In the genomic region with DNA sequence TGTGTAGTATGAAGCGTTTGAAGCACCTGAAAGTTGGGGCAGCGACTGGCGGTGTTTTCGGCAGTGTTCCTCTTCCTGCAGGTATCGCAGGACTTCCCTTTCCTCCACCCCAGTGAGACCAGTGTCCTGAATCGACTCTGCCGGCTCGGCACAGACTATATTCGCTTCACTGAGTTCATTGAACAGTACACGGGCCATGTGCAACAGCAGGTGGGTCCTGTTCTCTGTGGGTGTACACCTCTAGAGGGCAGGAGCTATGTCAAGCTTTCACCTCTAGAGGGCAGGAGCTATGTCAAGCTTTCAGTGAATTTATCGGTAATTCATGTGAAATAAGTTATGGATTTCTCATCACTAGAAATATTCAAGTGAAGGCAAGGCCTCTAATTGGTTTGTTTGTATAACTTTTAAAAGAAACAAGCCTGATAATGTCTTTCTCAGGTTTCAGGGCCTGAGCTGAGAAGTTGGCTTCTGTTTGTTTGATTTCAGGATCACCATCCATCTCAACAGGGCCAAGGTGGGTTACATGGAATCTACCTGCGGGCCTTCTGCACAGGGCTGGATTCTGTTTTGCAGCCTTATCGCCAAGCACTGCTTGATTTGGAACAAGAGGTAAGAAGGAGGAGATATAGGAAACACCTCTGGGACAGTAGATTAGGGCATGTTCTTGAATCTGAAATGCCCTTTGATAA, we compare ENCODE assay signal across 8 cellular contexts. TPM values are rescaled to one million over a fixed set of nuclear protein-coding genes. Genes with fewer than 3 reads are reported as not detected.
DNase-seq lines count a peak whose midpoint lies in the region; ATAC-seq and TF ChIP-seq lines count a peak whose summit lies in the region.

No MANE protein-coding gene starts in this region.

- H3K36me3 Mint-ChIP-seq in T-helper 2 cell treated with Interferon-gamma antibody and Interleukin-4, amounts not matched to agents 5 μg/mL and 100 μg/mL, for 36 hours (ENCODE audit: low read depth): peaks cover 38% of the 10 kb centered on the region

- no peaks in the 10 kb centered on the region for H3K27me3 Mint-ChIP-seq in T-helper 2 cell treated with Interferon-gamma antibody and Interleukin-4, amounts not matched to agents 5 μg/mL and 100 μg/mL, for 36 hours (ENCODE audit: low read depth)

- peak in 3 of 4 experiments; percentile 13 to 60 (median 39) for TF ChIP-seq CTCF in gastroesophageal sphincter (IDR thresholded peaks at IDR 0.05)

- H3K4me3 Mint-ChIP-seq in T-helper 2 cell treated with Interferon-gamma antibody and Interleukin-4, amounts not matched to agents 5 μg/mL and 100 μg/mL, for 36 hours: no peak overlapping the region

- ATAC-seq in gastroesophageal sphincter: no peak

- TF ChIP-seq POLR2A in gastroesophageal sphincter (IDR thresholded peaks at IDR 0.05): no peak

- peaks cover 0 to 47% of the 10 kb centered on the region in 2 donors for H3K36me3 ChIP-seq in gastroesophageal sphincter

- no peak overlapping the region for H3K27ac ChIP-seq in gastroesophageal sphincter

- H3K27ac Mint-ChIP-seq in T-helper 2 cell treated with Interferon-gamma antibody and Interleukin-4, amounts not matched to agents 5 μg/mL and 100 μg/mL, for 36 hours: no peak overlapping the region

- no peaks in the 10 kb centered on the region for H3K9me3 Mint-ChIP-seq in T-helper 2 cell treated with Interferon-gamma antibody and Interleukin-4, amounts not matched to agents 5 μg/mL and 100 μg/mL, for 36 hours

- no peak for TF ChIP-seq EP300 in gastroesophageal sphincter (IDR thresholded peaks at IDR 0.05)

- 54 to 73% methylated on average over 6 to 13 of the region's 13 CpGs for WGBS in gastroesophageal sphincter (ENCODE audit: low coverage in 1 of 2), 2 donors

- H3K4me1 Mint-ChIP-seq in T-helper 2 cell treated with Interferon-gamma antibody and Interleukin-4, amounts not matched to agents 5 μg/mL and 100 μg/mL, for 36 hours (ENCODE audit: low read depth): peaks cover 20% of the 10 kb centered on the region

- no peak overlapping the region for H3K4me3 ChIP-seq in gastroesophageal sphincter

- H3K27me3 ChIP-seq in gastroesophageal sphincter: no peaks in the 10 kb centered on the region

- H3K4me1 ChIP-seq in gastroesophageal sphincter: peaks cover 0 to 16% (median 8%) of the 10 kb centered on the region in 3 donors

- H3K9me3 ChIP-seq in gastroesophageal sphincter: no peaks in the 10 kb centered on the region

- DNase-seq in T-helper 2 cell (peak in 3 of 5 experiments; percentile 8 to 59 (median 11)), LoVo (ENCODE audit: low spot score) (peak; percentile 41), activated T-cell treated with anti-CD3 and anti-CD28 coated beads for 24 hours (ENCODE audit: low read depth) (peak; percentile 5), DMS79 treated with DMSO at 0.1 percent for 48 hours (lab: John Stamatoyannopoulos, UW) (no peak), SW480 (ENCODE audit: low spot score) (no peak)
- DNase-seq in T-helper 2 cell treated with Interferon-gamma antibody and Interleukin-4, amounts not matched to agents 5 μg/mL and 100 μg/mL, for 36 hours (ENCODE audit: low spot score): no peak
- DNase-seq in stimulated activated CD4-positive, alpha-beta T cell treated with anti-CD3 and anti-CD28 coated beads, Interleukin-1b, Interleukin-23, amount 100 ng/mL, for 48 hours: peak; percentile 18

RNA-seq across cellular contexts. Expression of a gene that starts 5.3 kb away (rescaled TPM):
- 10 to 100 TPM; 11.3 to 26.0 (median 14.2) TPM for total RNA-seq in gastroesophageal sphincter

RNA-seq across cellular contexts. Expression of a gene that starts 5.3 kb away (rescaled TPM):
- 10 to 100 TPM; 18.0 to 30.7 (median 22.3) TPM for total RNA-seq in gastroesophageal sphincter

RNA-seq across cellular contexts. Expression of a gene that starts 45.8 kb away (rescaled TPM):
- 1 to 10 TPM; 5.4 to 9.5 (median 6.4) TPM for total RNA-seq in gastroesophageal sphincter

Comparison
In these comparisons a context has a peak if more than half of its experiments do, and no peak if none do; other contexts are left out.
1. DNase-seq: peak in T-helper 2 cell (3 of 5), LoVo (single experiment), activated T-cell treated with anti-CD3 and anti-CD28 coated beads for 24 hours (single experiment) and stimulated activated CD4-positive, alpha-beta T cell treated with anti-CD3 and anti-CD28 coated beads, Interleukin-1b, Interleukin-23, amount 100 ng/mL, for 48 hours (single experiment); none in T-helper 2 cell treated with Interferon-gamma antibody and Interleukin-4, amounts not matched to agents 5 μg/mL and 100 μg/mL, for 36 hours (single experiment), DMS79 treated with DMSO at 0.1 percent for 48 hours (single experiment) and SW480 (single experiment).